Comparison of ENCODE assay signal across 1 cellular context in genomic region chr3:178663572-178663971, GRCh38.
TF ChIP-seq lines count a peak whose summit lies in the region.

No MANE protein-coding gene starts in this region.

TF ChIP-seq in GM12878, 131 proteins besides CTCF, POLR2A, EP300 and RAD21 (continued from another document and continues in another):
- 0 out of 2 replicates have a peak, but pooled peaks have one; percentile 12 for TF ChIP-seq ZNF24 (IDR thresholded peaks at IDR 0.05)
- TF ChIP-seq NFIC (IDR thresholded peaks at IDR 0.05; ENCODE audit: low read depth, low read length): peak; percentile 95
- TF ChIP-seq SIN3A (IDR thresholded peaks at IDR 0.05; ENCODE audit: low read depth, low read length): no peak
- no peak for TF ChIP-seq ZSCAN29 (IDR thresholded peaks at IDR 0.05)
- no peak for TF ChIP-seq ZNF622 (IDR thresholded peaks at IDR 0.05)
- TF ChIP-seq KDM1A (IDR thresholded peaks at IDR 0.05; ENCODE audit: borderline replicate concordance): no peak
- TF ChIP-seq ZZZ3 (IDR thresholded peaks at IDR 0.05; ENCODE audit: control insufficient read depth, insufficient read length, low read depth): no peak
- TF ChIP-seq ELK1 (IDR thresholded peaks at IDR 0.05; ENCODE audit: low read depth, low read length): no peak
- peak; percentile 66; the same call in 1 of the 2 replicates for TF ChIP-seq MTA2 (IDR thresholded peaks at IDR 0.05; ENCODE audit: low read depth)
- peak; percentile 76; the same call in 1 of the 2 replicates for TF ChIP-seq HSF1 (IDR thresholded peaks at IDR 0.05; ENCODE audit: low read depth, low read length)
- no peak for TF ChIP-seq ZNF687 (IDR thresholded peaks at IDR 0.05)
- TF ChIP-seq TCF7 (IDR thresholded peaks at IDR 0.05; ENCODE audit: borderline replicate concordance): peak; percentile 66; the same call in 1 of the 2 replicates
- TF ChIP-seq ATF2 (IDR thresholded peaks at IDR 0.05; ENCODE audit: low read length): peak; percentile 95
- peak; percentile 64; the same call in 1 of the 2 replicates for TF ChIP-seq DPF2 (IDR thresholded peaks at IDR 0.05)
- no peak for TF ChIP-seq ZNF592 (IDR thresholded peaks at IDR 0.05)
- TF ChIP-seq STAT1 (conservative IDR thresholded peaks at IDR 0.05): no peak
- TF ChIP-seq ETV6 (conservative IDR thresholded peaks at IDR 0.05 in 1 of 2, IDR thresholded peaks at IDR 0.05 in 1 of 2; ENCODE audit: borderline replicate concordance in 1 of 2, low read depth in 1 of 2): peak in 1 of 2 experiments; percentile 71; a peak in 1 of 4 replicates
- TF ChIP-seq HDGF (IDR thresholded peaks at IDR 0.05): no peak
- TF ChIP-seq PML (IDR thresholded peaks at IDR 0.05; ENCODE audit: low read length): peak; percentile 62; the same call in 1 of the 2 replicates
- no peak for TF ChIP-seq SMAD5 (IDR thresholded peaks at IDR 0.05; ENCODE audit: low read depth)
- no peak for TF ChIP-seq IRF3 (IDR thresholded peaks at IDR 0.05)
- 0 out of 4 replicates have a peak, but pooled peaks of 1 of the 2 experiments have one; percentile 25 for TF ChIP-seq BHLHE40 (IDR thresholded peaks at IDR 0.05; ENCODE audit: borderline replicate concordance in 1 of 2, low read depth in 2 of 2, low read length in 1 of 2)
- peak; percentile 62 for TF ChIP-seq IKZF1 (conservative IDR thresholded peaks at IDR 0.05)
- peak; percentile 91 for TF ChIP-seq ATF7 (IDR thresholded peaks at IDR 0.05; ENCODE audit: low read depth)
- TF ChIP-seq JUND (IDR thresholded peaks at IDR 0.05; ENCODE audit: low read depth, low read length): 0 out of 2 replicates have a peak, but pooled peaks have one; percentile 26
- no peak for TF ChIP-seq ATF3 (IDR thresholded peaks at IDR 0.05; ENCODE audit: borderline replicate concordance, extremely low read depth, low read depth, low read length)
- no peak for TF ChIP-seq POLR2AphosphoS2 (IDR thresholded peaks at IDR 0.05; ENCODE audit: low read depth, low read length)
- no peak for TF ChIP-seq FOS (IDR thresholded peaks at IDR 0.05; ENCODE audit: borderline replicate concordance, extremely low read depth, insufficient read length)
- peak; percentile 61; the same call in 1 of the 2 replicates for TF ChIP-seq CREB1 (IDR thresholded peaks at IDR 0.05; ENCODE audit: low read depth)
- no peak for TF ChIP-seq NBN (IDR thresholded peaks at IDR 0.05)
- no peak for TF ChIP-seq EGR1 (IDR thresholded peaks at IDR 0.05; ENCODE audit: borderline replicate concordance in 1 of 2, low read depth in 2 of 2, low read length in 2 of 2)
- no peak for TF ChIP-seq CBX3 (IDR thresholded peaks at IDR 0.05; ENCODE audit: borderline replicate concordance, low read depth)
- no peak for TF ChIP-seq SREBF2 (IDR thresholded peaks at IDR 0.05; ENCODE audit: low read length)
- TF ChIP-seq ZNF217 (IDR thresholded peaks at IDR 0.05): peak; percentile 95
- TF ChIP-seq RELB (IDR thresholded peaks at IDR 0.05; ENCODE audit: low read depth): peak; percentile 49; the same call in 1 of the 2 replicates
- no peak for TF ChIP-seq SKIL (IDR thresholded peaks at IDR 0.05; ENCODE audit: low read depth, poor library complexity, severe bottlenecking)
- TF ChIP-seq ZBTB11 (CRISPR knock-in tag; IDR thresholded peaks at IDR 0.05): no peak
- TF ChIP-seq BMI1 (IDR thresholded peaks at IDR 0.05; ENCODE audit: borderline replicate concordance): peak; percentile 38; the same call in 1 of the 2 replicates
